Comparison of ENCODE assay signal across 29 cellular contexts in the genomic region with DNA sequence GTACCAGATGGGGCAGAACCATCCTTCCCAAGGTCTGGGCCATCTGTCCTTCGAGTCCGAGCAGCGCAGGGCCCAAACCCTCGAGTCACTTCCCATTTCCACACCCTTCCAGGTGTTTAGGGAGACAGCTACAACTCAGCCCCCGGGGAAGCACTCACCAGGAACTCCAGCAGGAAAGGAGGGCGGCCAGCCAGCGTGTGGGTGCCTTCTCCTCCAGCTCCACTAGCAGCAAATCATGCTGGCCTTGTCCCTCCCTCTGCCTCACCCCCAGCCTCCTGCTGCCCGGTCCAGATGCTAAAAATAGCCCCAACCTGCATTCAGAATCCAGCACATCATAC. TPM values are rescaled to one million over a fixed set of nuclear protein-coding genes. Genes with fewer than 3 reads are reported as not detected.
"Had no signal": no experiment of that assay in that cellular context is flagged by ENCODE, and none has a peak within 500 bp of the region (broad histone marks: within the 10 kb centered on the region; RNA-seq: fewer than 3 reads in every experiment).

No MANE protein-coding gene starts in this region.

- H3K36me3 Mint-ChIP-seq: activated naive CD8-positive, alpha-beta T cell; brain had no signal

- H3K27ac ChIP-seq: cardiac muscle cell, SJCRH30, VCaP had no signal

- H3K9me3 ChIP-seq: SJCRH30, SK-N-SH had no signal

- H3K27ac Mint-ChIP-seq: activated CD4-positive, alpha-beta memory T cell treated with anti-CD3 and anti-CD28 coated beads for 36 hours; activated CD4-positive, alpha-beta T cell treated with anti-CD3 and anti-CD28 coated beads, Interleukin-2, amount 10 ng/mL, durations not matched to agents 24 days and 14 days; activated naive CD8-positive, alpha-beta T cell; brain had no signal

- H3K9me3 Mint-ChIP-seq: activated CD4-positive, alpha-beta T cell treated with anti-CD3 and anti-CD28 coated beads, Interleukin-2, amount 10 ng/mL, durations not matched to agents 24 days and 14 days had no signal

- H3K9ac ChIP-seq: SK-N-SH had no signal

- H3K36me3 ChIP-seq: cardiac muscle cell, SJCRH30 had no signal

- H3K27me3 ChIP-seq: cardiac muscle cell had no signal

- H3K4me3 Mint-ChIP-seq: activated CD4-positive, alpha-beta memory T cell treated with anti-CD3 and anti-CD28 coated beads for 36 hours; activated CD4-positive, alpha-beta T cell treated with anti-CD3 and anti-CD28 coated beads, Interleukin-2, amount 10 ng/mL, durations not matched to agents 24 days and 14 days; activated naive CD8-positive, alpha-beta T cell; activated T-cell treated with anti-CD3 and anti-CD28 coated beads, Interleukin-2, amount 50 U/mL, for 4 hours; brain had no signal

- H3K4me1 ChIP-seq: SJCRH30 had no signal

- DNase-seq: activated CD4-positive, alpha-beta memory T cell treated with anti-CD3 and anti-CD28 coated beads for 36 hours; activated CD4-positive, alpha-beta T cell treated with anti-CD3 and anti-CD28 coated beads for 1 hour; activated CD4-positive, alpha-beta T cell treated with anti-CD3 and anti-CD28 coated beads, Interleukin-2, amount 10 ng/mL, durations not matched to agents 24 days and 14 days; activated CD8-positive, alpha-beta memory T cell treated with anti-CD3 and anti-CD28 coated beads for 24 hours; activated effector memory CD4-positive, alpha-beta T cell treated with anti-CD3 and anti-CD28 coated beads, Interleukin-2, amount 50 U/mL, for 16 hours; activated naive CD4-positive, alpha-beta T cell treated with Interleukin-2 at 50 U/mL for 16 hours; activated T-cell treated with anti-CD3 and anti-CD28 coated beads, Interleukin-2, amount 50 U/mL, for 4 hours; amygdala; KG1; NCI-H1048; NCI-H146; NCI-H187 treated with DMSO at 0.1 percent for 48 hours; NCI-H2107; NCI-H2171 treated with DMSO at 0.1 percent for 48 hours; NCI-H226; NCI-H510A; NK-92 treated with Interleukin-12 subunit alpha and Interleukin-12 subunit beta, amount 100 ng/mL, for 24 hours; OCI-M1; Right ventricle myocardium superior; RPMI8226; SJCRH30; SK-N-SH; T-helper 1 cell had no signal

- H3K4me3 ChIP-seq: cardiac muscle cell, SJCRH30 had no signal

RNA-seq across cellular contexts. Expression of a gene that starts 56.1 kb away (rescaled TPM):
- total RNA-seq: activated CD4-positive, alpha-beta T cell treated with anti-CD3 and anti-CD28 coated beads, Interleukin-2, amount 10 ng/mL, durations not matched to agents 24 days and 14 days; LHCN-M2; SJCRH30; T-helper 2 cell treated with Interferon-gamma antibody and Interleukin-4, amounts not matched to agents 100 ng/mL and 5 ng/mL, for 36 hours had no signal
